In genomic region chr17:80036715-80037477, GRCh38 we compare ENCODE assay signal across 8 cellular contexts. TPM values are rescaled to one million over a fixed set of nuclear protein-coding genes. Genes with fewer than 3 reads are reported as not detected.
A peak's percentile ranks its signal among the peaks of the same experiment; 100 is the strongest.
DNase-seq lines count a peak whose midpoint lies in the region; FAIRE-seq and TF ChIP-seq lines count a peak whose summit lies in the region.

No MANE protein-coding gene starts in this region.

- no peak overlapping the region for H3K27ac Mint-ChIP-seq in activated naive CD4-positive, alpha-beta T cell treated with anti-CD3 and anti-CD28 coated beads, Interleukin-2, amount 10 ng/mL, durations not matched to agents 7 days and 5 days
- H3K27ac Mint-ChIP-seq in glutamatergic neuron (ENCODE audit: unreplicated experiment) (peak overlapping the region; percentile 82), osteocyte (ENCODE audit: unreplicated experiment) (peak overlapping the region; percentile 97)

- DNase-seq in NCI-H2081 (lab: John Stamatoyannopoulos, UW) (peak; percentile 67 to 73), NCI-H2081 treated with DMSO at 0.1 percent for 48 hours (lab: John Stamatoyannopoulos, UW) (no peak), NCI-H748 treated with DMSO at 0.1 percent for 48 hours (lab: John Stamatoyannopoulos, UW) (peak; percentile 65), glutamatergic neuron (peak; percentile 81), osteocyte (ENCODE audit: extremely low spot score, unreplicated experiment) (no peak), GM19239 (ENCODE audit: insufficient read length, low spot score) (no peak), UCSD-AML1 (lab: John Stamatoyannopoulos, UW; ENCODE audit: unreplicated experiment) (no peak)
- DNase-seq in activated naive CD4-positive, alpha-beta T cell treated with anti-CD3 and anti-CD28 coated beads, Interleukin-2, amount 10 ng/mL, durations not matched to agents 7 days and 5 days, result peak; percentile 56

- H3K36me3 Mint-ChIP-seq in activated naive CD4-positive, alpha-beta T cell treated with anti-CD3 and anti-CD28 coated beads, Interleukin-2, amount 10 ng/mL, durations not matched to agents 7 days and 5 days, result no peaks in the 10 kb centered on the region
- H3K36me3 Mint-ChIP-seq in glutamatergic neuron (ENCODE audit: unreplicated experiment) (peaks cover 3% of the 10 kb centered on the region), osteocyte (ENCODE audit: unreplicated experiment) (peaks cover 13% of the 10 kb centered on the region)

- peaks cover 76% of the 10 kb centered on the region for H3K27me3 Mint-ChIP-seq in activated naive CD4-positive, alpha-beta T cell treated with anti-CD3 and anti-CD28 coated beads, Interleukin-2, amount 10 ng/mL, durations not matched to agents 7 days and 5 days
- H3K27me3 Mint-ChIP-seq in glutamatergic neuron (ENCODE audit: unreplicated experiment) (peaks cover 11% of the 10 kb centered on the region), osteocyte (ENCODE audit: unreplicated experiment) (no peaks in the 10 kb centered on the region)

- peak overlapping the region; percentile 79 for H3K4me3 Mint-ChIP-seq in activated naive CD4-positive, alpha-beta T cell treated with anti-CD3 and anti-CD28 coated beads, Interleukin-2, amount 10 ng/mL, durations not matched to agents 7 days and 5 days
- H3K4me3 Mint-ChIP-seq in glutamatergic neuron (ENCODE audit: unreplicated experiment) (peak overlapping the region; percentile 89), osteocyte (ENCODE audit: unreplicated experiment) (peak overlapping the region; percentile 93)

- H3K9me3 Mint-ChIP-seq in activated naive CD4-positive, alpha-beta T cell treated with anti-CD3 and anti-CD28 coated beads, Interleukin-2, amount 10 ng/mL, durations not matched to agents 7 days and 5 days, result no peaks in the 10 kb centered on the region
- H3K9me3 Mint-ChIP-seq in glutamatergic neuron (ENCODE audit: unreplicated experiment), result peaks cover 10% of the 10 kb centered on the region
- H3K9me3 Mint-ChIP-seq in osteocyte (ENCODE audit: unreplicated experiment), result no peaks in the 10 kb centered on the region

- no peak for FAIRE-seq in GM19239 (lab: Jason Lieb, UNC)

- CTCF ChIA-PET in activated naive CD4-positive, alpha-beta T cell treated with anti-CD3 and anti-CD28 coated beads, Interleukin-2, amount 10 ng/mL, durations not matched to agents 7 days and 5 days (lab: Charles Lee), result interaction anchor here (1.1 kb wide), 1 partner anchor 28 kb away, joined by 3 read pairs; no protein-coding TSS in a partner anchor

- peaks cover 11% of the 10 kb centered on the region for H3K4me1 Mint-ChIP-seq in activated naive CD4-positive, alpha-beta T cell treated with anti-CD3 and anti-CD28 coated beads, Interleukin-2, amount 10 ng/mL, durations not matched to agents 7 days and 5 days
- H3K4me1 Mint-ChIP-seq in glutamatergic neuron (ENCODE audit: low read depth, unreplicated experiment) (peaks cover 26% of the 10 kb centered on the region), osteocyte (ENCODE audit: unreplicated experiment) (peaks cover 26% of the 10 kb centered on the region)

- TF ChIP-seq CTCF in glutamatergic neuron (IDR thresholded peaks at IDR 0.05; ENCODE audit: partially characterized antibody, unreplicated experiment), result no peak
- TF ChIP-seq CTCF in osteocyte (IDR thresholded peaks at IDR 0.05), result no peak

RNA-seq across cellular contexts. Expression of gene CCDC40, which starts 0.5 kb away (rescaled TPM):
- total RNA-seq in glutamatergic neuron (ENCODE audit: unreplicated experiment) (25.3 TPM), osteocyte (9.5 and 10.5 TPM in 2 replicates)

RNA-seq across cellular contexts. Expression of gene TBC1D16, which starts 1.2 kb away (rescaled TPM):
- 197 TPM for total RNA-seq in glutamatergic neuron (ENCODE audit: unreplicated experiment)
- 45.2 and 45.9 TPM in 2 replicates for total RNA-seq in osteocyte

Comparison
In these comparisons a context has a peak if more than half of its experiments do, and no peak if none do; other contexts are left out.
1. DNase-seq: peak in NCI-H2081 (2 of 2), NCI-H748 treated with DMSO at 0.1 percent for 48 hours (single experiment), activated naive CD4-positive, alpha-beta T cell treated with anti-CD3 and anti-CD28 coated beads, Interleukin-2, amount 10 ng/mL, durations not matched to agents 7 days and 5 days (single experiment) and glutamatergic neuron (single experiment); none in NCI-H2081 treated with DMSO at 0.1 percent for 48 hours (single experiment), osteocyte (single experiment), GM19239 (single experiment) and UCSD-AML1 (single experiment).
2. Peak in every context shown above with its lines, with median percentiles within 50 percentile points of each other: H3K4me3 Mint-ChIP-seq.